1 cellular context compared by ENCODE assay signal in genomic region chr5:177403826-177404640, GRCh38.
TF ChIP-seq lines count a peak whose summit lies in the region.

No MANE protein-coding gene starts in this region.

TF ChIP-seq in HEK293, 187 proteins besides CTCF, POLR2A, EP300 and RAD21 (continued from another document and continues in another):
- TF ChIP-seq HIC1 (tag by site-specific recombination; IDR thresholded peaks at IDR 0.05): peak; percentile 61; the same call in 1 of the 2 replicates
- TF ChIP-seq ZBTB8A (tag by site-specific recombination; IDR thresholded peaks at IDR 0.05): peak; percentile 85
- peak; percentile 91 for TF ChIP-seq ZBTB44 (tag by site-specific recombination; IDR thresholded peaks at IDR 0.05)
- peak; percentile 97 for TF ChIP-seq ZNF660 (tag by site-specific recombination; IDR thresholded peaks at IDR 0.05)
- 0 out of 2 replicates have a peak, but pooled peaks have one; percentile 11 for TF ChIP-seq ZNF449 (tag by site-specific recombination; IDR thresholded peaks at IDR 0.05)
- no peak for TF ChIP-seq ZNF658 (tag by site-specific recombination; IDR thresholded peaks at IDR 0.05)
- no peak; the same call in 1 of the 2 replicates for TF ChIP-seq ZSCAN18 (tag by site-specific recombination; IDR thresholded peaks at IDR 0.05)
- no peak for TF ChIP-seq ZNF169 (tag by site-specific recombination; IDR thresholded peaks at IDR 0.05)
- peak; percentile 54 for TF ChIP-seq SP7 (tag by site-specific recombination; IDR thresholded peaks at IDR 0.05)
- 0 out of 2 replicates have a peak, but pooled peaks have one; percentile 28 for TF ChIP-seq ZNF645 (tag by site-specific recombination; IDR thresholded peaks at IDR 0.05)
- TF ChIP-seq ZBTB17 (tag by site-specific recombination; IDR thresholded peaks at IDR 0.05): peak; percentile 83
- peak; percentile 65; the same call in 1 of the 2 replicates for TF ChIP-seq ZNF311 (tag by site-specific recombination; IDR thresholded peaks at IDR 0.05; ENCODE audit: borderline replicate concordance)
- TF ChIP-seq ZSCAN5A (tag by site-specific recombination; IDR thresholded peaks at IDR 0.05): no peak
- TF ChIP-seq ZNF24 (tag by site-specific recombination; IDR thresholded peaks at IDR 0.05): 0 out of 2 replicates have a peak, but pooled peaks have one; percentile 44
- no peak for TF ChIP-seq ELK4 (IDR thresholded peaks at IDR 0.05; ENCODE audit: borderline replicate concordance, low read depth, low read length)
- no peak for TF ChIP-seq ZNF785 (tag by site-specific recombination; IDR thresholded peaks at IDR 0.05)
- peak; percentile 52; the same call in 1 of the 2 replicates for TF ChIP-seq ZBTB11 (tag by site-specific recombination; conservative IDR thresholded peaks at IDR 0.05; ENCODE audit: low read depth)
- TF ChIP-seq ZNF514 (tag by site-specific recombination; IDR thresholded peaks at IDR 0.05): no peak
- TF ChIP-seq ZNF629 (tag by site-specific recombination; IDR thresholded peaks at IDR 0.05): peak; percentile 48
- TF ChIP-seq ZNF341 (tag by site-specific recombination; IDR thresholded peaks at IDR 0.05; ENCODE audit: low read depth): peak; percentile 52; the same call in 1 of the 2 replicates
- TF ChIP-seq ZNF2 (tag by site-specific recombination; IDR thresholded peaks at IDR 0.05): peak; percentile 16
- no peak for TF ChIP-seq ZNF585B (tag by site-specific recombination; IDR thresholded peaks at IDR 0.05)
- TF ChIP-seq ZNF354C (tag by site-specific recombination; IDR thresholded peaks at IDR 0.05; ENCODE audit: borderline replicate concordance, low read depth): no peak
- TF ChIP-seq ZNF398 (tag by site-specific recombination; IDR thresholded peaks at IDR 0.05): peak; percentile 43
- TF ChIP-seq ZNF48 (tag by site-specific recombination; IDR thresholded peaks at IDR 0.05): no peak
- peak; percentile 44; the same call in 1 of the 2 replicates for TF ChIP-seq ZFP69B (tag by site-specific recombination; IDR thresholded peaks at IDR 0.05)
- no peak; the same call in 1 of the 2 replicates for TF ChIP-seq ZBTB7A (tag by site-specific recombination; IDR thresholded peaks at IDR 0.05; ENCODE audit: low read depth)
- TF ChIP-seq ZNF394 (tag by site-specific recombination; IDR thresholded peaks at IDR 0.05; ENCODE audit: borderline replicate concordance): peak; percentile 48; the same call in 1 of the 2 replicates
- TF ChIP-seq ATF2 (tag by site-specific recombination; IDR thresholded peaks at IDR 0.05; ENCODE audit: low read depth): no peak
- no peak for TF ChIP-seq ZNF155 (tag by site-specific recombination; IDR thresholded peaks at IDR 0.05)
- no peak for TF ChIP-seq ZNF18 (tag by site-specific recombination; IDR thresholded peaks at IDR 0.05)
- 0 out of 2 replicates have a peak, but pooled peaks have one; percentile 44 for TF ChIP-seq ZNF777 (tag by site-specific recombination; IDR thresholded peaks at IDR 0.05; ENCODE audit: borderline replicate concordance)
- TF ChIP-seq ZNF600 (tag by site-specific recombination; IDR thresholded peaks at IDR 0.05): no peak
